In the genomic region with DNA sequence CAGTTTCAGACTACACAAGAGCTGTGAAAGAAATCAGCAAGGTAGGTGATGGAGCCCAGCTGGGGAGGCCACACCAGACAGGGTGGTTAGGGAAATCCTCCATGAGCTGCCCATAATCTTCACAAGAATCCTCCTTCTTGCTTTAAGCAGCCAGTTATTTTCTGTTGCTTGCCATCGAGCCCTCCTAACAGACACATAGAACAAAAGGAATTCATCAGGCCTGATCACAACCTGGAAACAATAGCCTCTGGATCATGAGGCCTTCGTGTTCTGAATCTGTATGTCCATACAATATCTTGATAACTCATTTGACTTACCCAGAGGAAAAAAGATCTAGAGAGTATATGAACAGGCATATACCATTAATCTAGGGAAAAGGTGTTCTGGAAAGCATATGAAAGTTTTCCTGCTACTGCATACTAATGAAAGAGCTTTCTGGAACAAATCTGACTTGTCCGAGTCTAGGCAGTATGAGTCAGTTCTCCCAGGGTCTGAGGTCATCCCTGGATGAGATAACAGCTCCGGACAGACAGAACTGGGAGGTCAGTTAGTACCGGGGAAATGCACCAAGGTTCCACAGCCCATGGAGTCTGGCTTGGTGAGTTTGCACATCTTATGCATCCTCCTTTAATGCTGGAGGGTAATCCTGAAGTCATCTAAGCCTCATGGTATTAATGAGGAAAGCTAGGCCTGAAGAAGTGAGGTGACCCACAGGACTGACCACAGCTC, we compare ENCODE assay signal across 14 cellular contexts. TPM values are rescaled to one million over a fixed set of nuclear protein-coding genes. Genes with fewer than 3 reads are reported as not detected.
DNase-seq lines count a peak whose midpoint lies in the region; ATAC-seq and TF ChIP-seq lines count a peak whose summit lies in the region.
"Had no signal": no experiment of that assay in that cellular context is flagged by ENCODE, and none has a peak within 500 bp of the region (broad histone marks: within the 10 kb centered on the region; RNA-seq: fewer than 3 reads in every experiment).

No MANE protein-coding gene starts in this region.

- H3K4me1 ChIP-seq in fibroblast of lung (ENCODE audit: control insufficient read depth, extremely low read depth, insufficient read depth, low read length) (no peaks in the 10 kb centered on the region), lung (ENCODE audit: control insufficient read depth in 2 of 2, insufficient read depth in 2 of 2, low read length in 2 of 2) (peaks cover 0 to 1% of the 10 kb centered on the region in 2 donors), suprapubic skin (peaks cover 6% of the 10 kb centered on the region)
- H3K4me1 ChIP-seq: body of pancreas had no signal

- H3K36me3 ChIP-seq in fibroblast of lung (ENCODE audit: control insufficient read depth, insufficient read depth, low read length) = no peaks in the 10 kb centered on the region
- no peaks in the 10 kb centered on the region for H3K36me3 ChIP-seq in lung (ENCODE audit: control insufficient read depth in 2 of 2, insufficient read depth in 2 of 2, low read length in 2 of 2)
- no peaks in the 10 kb centered on the region for H3K36me3 ChIP-seq in suprapubic skin
- H3K36me3 ChIP-seq: ovary had no signal

- ATAC-seq in lung (ENCODE audit: insufficient read depth, low FRiP score) = peak; percentile 34
- ATAC-seq: body of pancreas, GM12878 had no signal

- H3K4me3 ChIP-seq in AG10803 (ENCODE audit: low read length) (no peak overlapping the region), fibroblast of lung (replicated peaks in 1 of 4; ENCODE audit: control extremely low read depth in 1 of 4, insufficient read depth in 1 of 4, low read depth in 3 of 4, low read length in 4 of 4) (no peak overlapping the region), lung (no peak overlapping the region), suprapubic skin (no peak overlapping the region)
- H3K4me3 ChIP-seq: body of pancreas, GM12878, ovary had no signal

- no peak for TF ChIP-seq POLR2A in suprapubic skin (IDR thresholded peaks at IDR 0.05)

- no peaks in the 10 kb centered on the region for H4K20me1 ChIP-seq in fibroblast of lung (ENCODE audit: control insufficient read depth, extremely low read depth, insufficient read depth, low read length)

- 72 to 84% methylated on average over 5 of the region's 5 CpGs for WGBS in lung, 2 donors
- WGBS in suprapubic skin = 74% methylated on average over 5 of the region's 5 CpGs

- H3K9ac ChIP-seq in fibroblast of lung (ENCODE audit: insufficient read depth, low read length) = no peak overlapping the region

- DNase-seq in AG10803 (ENCODE audit: low read depth) = peak; percentile 15
- DNase-seq in RKO (ENCODE audit: low spot score) = peak; percentile 42
- peak; percentile 61 to 79 for DNase-seq in fibroblast of lung (ENCODE audit: low read depth in 2 of 2)
- DNase-seq in lung (ENCODE audit: low spot score) = no peak
- DNase-seq in suprapubic skin (ENCODE audit: low spot score in 2 of 2) = no peak
- DNase-seq in DMS153 treated with DMSO at 0.1 percent for 48 hours (lab: John Stamatoyannopoulos, UW; ENCODE audit: unreplicated experiment) = no peak
- no peak for DNase-seq in NCI-H1694 treated with DMSO at 0.1 percent for 48 hours (lab: John Stamatoyannopoulos, UW)
- DNase-seq in midbrain (lab: John Stamatoyannopoulos, UW) = no peak
- DNase-seq: activated CD4-positive, alpha-beta T cell treated with anti-CD3 and anti-CD28 coated beads, Interleukin-2, amount 50 U/mL, for 48 hours; body of pancreas; DMS153; endodermal cell; ovary had no signal

- no peaks in the 10 kb centered on the region for H3K9me3 ChIP-seq in fibroblast of lung (ENCODE audit: control insufficient read depth, insufficient read depth, low read depth, low read length)
- no peaks in the 10 kb centered on the region for H3K9me3 ChIP-seq in lung (ENCODE audit: control insufficient read depth in 2 of 2, insufficient read depth in 1 of 2, low read length in 1 of 2)
- no peaks in the 10 kb centered on the region for H3K9me3 ChIP-seq in suprapubic skin
- H3K9me3 ChIP-seq: body of pancreas, ovary had no signal

- H3K79me2 ChIP-seq in fibroblast of lung (ENCODE audit: control insufficient read depth, insufficient read depth, low read length) = no peaks in the 10 kb centered on the region

- TF ChIP-seq EP300 in suprapubic skin (IDR thresholded peaks at IDR 0.05) = no peak

- H3K27ac ChIP-seq in fibroblast of lung (ENCODE audit: insufficient read depth, low read length) = no peak overlapping the region
- H3K27ac ChIP-seq in lung (ENCODE audit: low read depth in 1 of 2, low read length in 1 of 2) = peak overlapping the region in 1 of 2 donors; percentile 11
- H3K27ac ChIP-seq in suprapubic skin = no peak overlapping the region
- H3K27ac ChIP-seq: body of pancreas, ovary had no signal

- H3K27me3 ChIP-seq in fibroblast of lung (ENCODE audit: control insufficient read depth, insufficient read depth, low read length) = no peaks in the 10 kb centered on the region
- H3K27me3 ChIP-seq in lung (ENCODE audit: control insufficient read depth, insufficient read depth) = no peaks in the 10 kb centered on the region
- H3K27me3 ChIP-seq in suprapubic skin = no peaks in the 10 kb centered on the region
- H3K27me3 ChIP-seq: body of pancreas, ovary had no signal

- no peak overlapping the region for H2AFZ ChIP-seq in fibroblast of lung (ENCODE audit: low read length)

- TF ChIP-seq CTCF in AG10803 (conservative IDR thresholded peaks at IDR 0.05; ENCODE audit: low read length) = no peak
- no peak for TF ChIP-seq CTCF in fibroblast of lung (conservative IDR thresholded peaks at IDR 0.05 in 1 of 2, IDR thresholded peaks at IDR 0.05 in 1 of 2; ENCODE audit: low read depth in 1 of 2, low read length in 2 of 2)
- no peak for TF ChIP-seq CTCF in lung (IDR thresholded peaks at IDR 0.05; ENCODE audit: control extremely low read depth, extremely low read depth)
- no peak for TF ChIP-seq CTCF in suprapubic skin (IDR thresholded peaks at IDR 0.05)

- H3K4me2 ChIP-seq in fibroblast of lung (ENCODE audit: extremely low read depth, insufficient read depth, low read length) = no peak overlapping the region

RNA-seq across cellular contexts. Expression of a gene that starts 52.8 kb away (rescaled TPM):
- total RNA-seq in fibroblast of lung (13.1 and 14.7 TPM in 2 replicates), lung (10 to 100 TPM; 46.4 to 68.5 TPM), suprapubic skin (10 to 100 TPM in 3 of 4 donors, 1 to 10 TPM in 1; 10.0 to 13.5 (median 11.0) TPM)
- polyA plus RNA-seq in fibroblast of lung (27.9 and 41.7 TPM in 2 replicates), lung (10 to 100 TPM in 1 of 2 donors, 1 to 10 TPM in 1; 9.1 to 34.2 TPM)
- 32.0 and 39.5 TPM in 2 replicates for polyA plus RNA-seq in fibroblast of lung (2012)
- 28.6 and 44.8 TPM in 2 replicates for polyA minus RNA-seq in fibroblast of lung (ENCODE audit: low replicate concordance)

Comparison
In these comparisons a context has a peak if more than half of its experiments do, and no peak if none do; other contexts are left out.
1. DNase-seq: peak in AG10803 (single experiment), RKO (single experiment) and fibroblast of lung (2 of 2); none in lung (single experiment), suprapubic skin (0 of 2), DMS153 treated with DMSO at 0.1 percent for 48 hours (single experiment), NCI-H1694 treated with DMSO at 0.1 percent for 48 hours (single experiment) and midbrain (single experiment).